ENCODE assay signal across 18 cellular contexts in the genomic region with DNA sequence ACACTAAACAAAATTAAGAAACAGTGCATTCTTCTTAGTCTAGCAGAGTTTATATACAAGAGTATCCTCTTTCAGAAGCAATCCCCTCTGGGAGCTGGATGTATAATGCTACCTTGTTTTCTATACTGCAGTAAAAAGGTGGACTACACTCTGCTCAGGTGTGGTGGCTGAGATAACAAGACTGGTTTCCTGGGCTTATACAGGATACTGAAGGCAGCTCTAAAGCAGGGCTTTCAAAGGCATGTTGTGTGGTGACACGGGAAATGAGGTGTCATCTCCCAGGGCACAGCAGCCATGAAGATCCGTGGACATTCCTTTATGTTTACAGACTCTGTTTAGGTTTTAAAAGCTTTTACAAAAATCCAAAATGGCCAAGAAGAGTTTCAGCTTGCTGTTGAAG.
DNase-seq lines count a peak whose midpoint lies in the region; ATAC-seq and TF ChIP-seq lines count a peak whose summit lies in the region.
"Had no signal": no experiment of that assay in that cellular context is flagged by ENCODE, and none has a peak within 500 bp of the region (broad histone marks: within the 10 kb centered on the region; RNA-seq: fewer than 3 reads in every experiment).

No MANE protein-coding gene starts in this region.

- H3K4me3 Mint-ChIP-seq in activated CD4-positive, alpha-beta T cell treated with anti-CD3 and anti-CD28 coated beads for 36 hours: peak overlapping the region; percentile 50
- H3K4me3 Mint-ChIP-seq in activated naive CD8-positive, alpha-beta T cell: no peak overlapping the region
- peak overlapping the region; percentile 19 for H3K4me3 Mint-ChIP-seq in neural crest cell
- H3K4me3 Mint-ChIP-seq: natural killer cell treated with Interleukin-12 subunit alpha and Interleukin-12 subunit beta and Interleukin-15 and Interleukin-18, amount 100 ng/mL, for 72 hours had no signal

- no peak for TF ChIP-seq CTCF in neural crest cell (conservative IDR thresholded peaks at IDR 0.05)
- TF ChIP-seq CTCF in prostate gland (IDR thresholded peaks at IDR 0.05): no peak

- no peaks in the 10 kb centered on the region for H3K27me3 Mint-ChIP-seq in activated CD4-positive, alpha-beta T cell treated with anti-CD3 and anti-CD28 coated beads for 36 hours
- no peaks in the 10 kb centered on the region for H3K27me3 Mint-ChIP-seq in activated naive CD8-positive, alpha-beta T cell
- no peaks in the 10 kb centered on the region for H3K27me3 Mint-ChIP-seq in neural crest cell (ENCODE audit: low read depth)
- H3K27me3 Mint-ChIP-seq: natural killer cell treated with Interleukin-12 subunit alpha and Interleukin-12 subunit beta and Interleukin-15 and Interleukin-18, amount 100 ng/mL, for 72 hours had no signal

- no peaks in the 10 kb centered on the region for H3K27me3 ChIP-seq in prostate gland (replicated peaks; ENCODE audit: insufficient read depth)
- H3K27me3 ChIP-seq: heart left ventricle, pancreas, right lobe of liver had no signal

- POLR2A ChIA-PET in activated CD4-positive, alpha-beta T cell treated with anti-CD3 and anti-CD28 coated beads for 36 hours (lab: Charles Lee): no interaction called here

- H3K27ac ChIP-seq in prostate gland: no peak overlapping the region
- H3K27ac ChIP-seq: heart left ventricle, pancreas, PC-9, right lobe of liver had no signal

- H3K4me1 Mint-ChIP-seq in activated CD4-positive, alpha-beta T cell treated with anti-CD3 and anti-CD28 coated beads for 36 hours: peaks cover 34% of the 10 kb centered on the region
- H3K4me1 Mint-ChIP-seq in activated naive CD8-positive, alpha-beta T cell (ENCODE audit: low read depth): peaks cover 18% of the 10 kb centered on the region
- H3K4me1 Mint-ChIP-seq in neural crest cell: no peaks in the 10 kb centered on the region

- peaks cover 17% of the 10 kb centered on the region for H3K9me3 Mint-ChIP-seq in activated CD4-positive, alpha-beta T cell treated with anti-CD3 and anti-CD28 coated beads for 36 hours (ENCODE audit: low read depth)
- peaks cover 14% of the 10 kb centered on the region for H3K9me3 Mint-ChIP-seq in activated naive CD8-positive, alpha-beta T cell (ENCODE audit: low read depth)
- H3K9me3 Mint-ChIP-seq in neural crest cell: peaks cover 39% of the 10 kb centered on the region

- CTCF ChIA-PET in activated CD4-positive, alpha-beta T cell treated with anti-CD3 and anti-CD28 coated beads for 36 hours (lab: Charles Lee): interaction anchor here (0.6 to 1.0 kb wide), 2 partner anchors 17 to 96 kb away, joined by 3 to 4 read pairs; no protein-coding TSS in a partner anchor

- no peaks in the 10 kb centered on the region for H3K36me3 ChIP-seq in prostate gland
- H3K36me3 ChIP-seq: right lobe of liver had no signal

- H3K4me1 ChIP-seq in prostate gland (replicated peaks): no peaks in the 10 kb centered on the region
- H3K4me1 ChIP-seq: pancreas, right lobe of liver had no signal

- peak; percentile 51 for ATAC-seq in activated CD4-positive, alpha-beta T cell treated with anti-CD3 and anti-CD28 coated beads for 36 hours
- ATAC-seq: heart left ventricle, pancreas, right lobe of liver had no signal

- no peak for DNase-seq in activated CD4-positive, alpha-beta T cell treated with anti-CD3 and anti-CD28 coated beads for 36 hours
- no peak for DNase-seq in activated CD4-positive, alpha-beta T cell treated with anti-CD3 and anti-CD28 coated beads for 4 hours
- peak; percentile 75 for DNase-seq in Jurkat, Clone E6-1 (ENCODE audit: low read depth, low spot score)
- no peak for DNase-seq in neural crest cell (ENCODE audit: low read depth, low spot score)
- DNase-seq in SW 1271 (lab: John Stamatoyannopoulos, UW): no peak
- no peak for DNase-seq in prostate gland (ENCODE audit: low spot score)
- DNase-seq in NCI-H1417 treated with DMSO at 0.1 percent for 48 hours (lab: John Stamatoyannopoulos, UW): no peak
- DNase-seq: cortex of kidney, heart left ventricle, NCI-H187, NCI-H345, NCI-H82, pancreas, PC-9, right lobe of liver, SIG-M5 had no signal

- H3K36me3 Mint-ChIP-seq in activated CD4-positive, alpha-beta T cell treated with anti-CD3 and anti-CD28 coated beads for 36 hours (ENCODE audit: low read depth): peaks cover 56% of the 10 kb centered on the region
- H3K36me3 Mint-ChIP-seq in activated naive CD8-positive, alpha-beta T cell: peaks cover 38% of the 10 kb centered on the region
- H3K36me3 Mint-ChIP-seq in neural crest cell (ENCODE audit: low read depth): peaks cover 80% of the 10 kb centered on the region

- peak overlapping the region; percentile 25 for H3K4me3 ChIP-seq in Jurkat, Clone E6-1 (ENCODE audit: low read length)
- H3K4me3 ChIP-seq in prostate gland: no peak overlapping the region
- H3K4me3 ChIP-seq: heart left ventricle, pancreas, PC-9, right lobe of liver had no signal

- no peaks in the 10 kb centered on the region for H3K9me3 ChIP-seq in prostate gland
- H3K9me3 ChIP-seq: pancreas had no signal

- WGBS in prostate gland: 70% methylated on average over 2 of the region's 2 CpGs

- TF ChIP-seq POLR2A in prostate gland (IDR thresholded peaks at IDR 0.05): no peak

- intact Hi-C loops in activated CD4-positive, alpha-beta T cell treated with anti-CD3 and anti-CD28 coated beads for 36 hours (cut with DNase I, micrococcal nuclease): loop anchor here (2.0 to 10.0 kb wide), 4 partner anchors 109 to 147 kb away; partner anchors contain the start of gene AGPAT4 (in 2 of the 2)
- intact Hi-C loops in prostate gland (cut with DNase I): no loop called here

- peak overlapping the region; percentile 89 for H3K27ac Mint-ChIP-seq in activated CD4-positive, alpha-beta T cell treated with anti-CD3 and anti-CD28 coated beads for 36 hours
- peak overlapping the region; percentile 72 for H3K27ac Mint-ChIP-seq in activated naive CD8-positive, alpha-beta T cell
- no peak overlapping the region for H3K27ac Mint-ChIP-seq in neural crest cell (ENCODE audit: unreplicated experiment)
